Comparison of ENCODE assay signal across 14 cellular contexts in genomic region chr9:129330711-129331279, GRCh38.
DNase-seq lines count a peak whose midpoint lies in the region; ATAC-seq and TF ChIP-seq lines count a peak whose summit lies in the region.
"Had no signal": no experiment of that assay in that cellular context is flagged by ENCODE, and none has a peak within 500 bp of the region (broad histone marks: within the 10 kb centered on the region; RNA-seq: fewer than 3 reads in every experiment).

No MANE protein-coding gene starts in this region.

- H3K9me3 ChIP-seq in HEK293 (ENCODE audit: control insufficient read depth, insufficient read depth, low read depth, low read length) (no peaks in the 10 kb centered on the region), ascending aorta (peaks cover 0 to 8% of the 10 kb centered on the region in 2 donors), MG63 (0 out of 2 replicates have a peak, but pooled peaks cover 3% of the 10 kb centered on the region)

- no peak overlapping the region for H3K27ac ChIP-seq in HEK293 (ENCODE audit: extremely low read depth, low read depth, low read length)
- H3K27ac ChIP-seq in ascending aorta: peak overlapping the region; percentile 84 to 96
- H3K27ac ChIP-seq: cardiac muscle cell had no signal

- intact Hi-C loops in ascending aorta (cut with DNase I): loop anchor here (5.0 kb wide), 2 partner anchors 153 to 282 kb away; partner anchors contain the start of gene IER5L
- intact Hi-C loops in sciatic nerve (cut with DNase I): loop anchor here (10.0 kb wide), 1 partner anchor 156 kb away; the partner anchor contains the start of gene IER5L

- TF ChIP-seq CTCF in HEK293 (tag by site-specific recombination; IDR thresholded peaks at IDR 0.05) (no peak), ascending aorta (IDR thresholded peaks at IDR 0.05) (no peak)

- H3K4me3 ChIP-seq in HEK293 (ENCODE audit: low read depth, low read length) (no peak overlapping the region), ascending aorta (no peak overlapping the region), MG63 (no peak overlapping the region)
- H3K4me3 ChIP-seq: cardiac muscle cell, mucosa of descending colon had no signal

- in situ Hi-C loops in Caki2 (cut with HindIII; ENCODE audit: low pct_unique_long_range_greater_than_20kb, low sequenced_read_pairs): no loop called here

- POLR2A ChIA-PET in HEK293 (lab: Yijun Ruan, JAX): no interaction called here

- no peak for ATAC-seq in sciatic nerve
- ATAC-seq: esophagus mucosa, mucosa of descending colon had no signal

- CTCF ChIA-PET in HEK293 (lab: Yijun Ruan, JAX): interaction anchor here (0.7 to 1.0 kb wide), 3 partner anchors 159 to 396 kb away, joined by 3 read pairs; no protein-coding TSS in a partner anchor

- H3K4me1 ChIP-seq in HEK293 (ENCODE audit: control insufficient read depth, insufficient read depth, low read length) (no peaks in the 10 kb centered on the region; the same call in 1 of the 2 replicates), ascending aorta (peaks cover 18 to 26% of the 10 kb centered on the region in 2 donors)

- H3K36me3 ChIP-seq in HEK293 (ENCODE audit: control insufficient read depth in 2 of 2, insufficient read depth in 1 of 2, low read length in 2 of 2) (no peaks in the 10 kb centered on the region), ascending aorta (no peaks in the 10 kb centered on the region), MG63 (no peaks in the 10 kb centered on the region)
- H3K36me3 ChIP-seq: cardiac muscle cell had no signal

- DNase-seq in Caki2 (ENCODE audit: low read depth) (peak; percentile 25), ascending aorta (ENCODE audit: low spot score in 2 of 2) (no peak), myocyte (ENCODE audit: low read depth) (peak; percentile 57), sciatic nerve (ENCODE audit: low spot score) (no peak), MG63 (no peak), glomerular visceral epithelial cell (ENCODE audit: extremely low spot score) (no peak)
- DNase-seq: activated CD4-positive, alpha-beta T cell treated with anti-CD3 and anti-CD28 coated beads, Interleukin-2, amount 10 ng/mL, durations not matched to agents 7 days and 5 days; activated effector memory CD4-positive, alpha-beta T cell treated with anti-CD3 and anti-CD28 coated beads, Interleukin-2, amount 50 U/mL, for 16 hours; mucosa of descending colon; NCI-H1092; NCI-H524 treated with DMSO at 0.1 percent for 48 hours had no signal

- no peaks in the 10 kb centered on the region for H3K27me3 ChIP-seq in ascending aorta
- H3K27me3 ChIP-seq in MG63: no peaks in the 10 kb centered on the region
- H3K27me3 ChIP-seq: cardiac muscle cell had no signal

TF ChIP-seq in HEK293, 187 proteins besides CTCF, POLR2A, EP300 and RAD21:
- TF ChIP-seq, protein P1, sequence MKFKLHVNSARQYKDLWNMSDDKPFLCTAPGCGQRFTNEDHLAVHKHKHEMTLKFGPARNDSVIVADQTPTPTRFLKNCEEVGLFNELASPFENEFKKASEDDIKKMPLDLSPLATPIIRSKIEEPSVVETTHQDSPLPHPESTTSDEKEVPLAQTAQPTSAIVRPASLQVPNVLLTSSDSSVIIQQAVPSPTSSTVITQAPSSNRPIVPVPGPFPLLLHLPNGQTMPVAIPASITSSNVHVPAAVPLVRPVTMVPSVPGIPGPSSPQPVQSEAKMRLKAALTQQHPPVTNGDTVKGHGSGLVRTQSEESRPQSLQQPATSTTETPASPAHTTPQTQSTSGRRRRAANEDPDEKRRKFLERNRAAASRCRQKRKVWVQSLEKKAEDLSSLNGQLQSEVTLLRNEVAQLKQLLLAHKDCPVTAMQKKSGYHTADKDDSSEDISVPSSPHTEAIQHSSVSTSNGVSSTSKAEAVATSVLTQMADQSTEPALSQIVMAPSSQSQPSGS (tag by site-specific recombination; IDR thresholded peaks at IDR 0.05; ENCODE audit: low read depth): peak; percentile 55; the same call in 1 of the 2 replicates
- peak; percentile 65; the same call in 1 of the 2 replicates for TF ChIP-seq ZNF558 (tag by site-specific recombination; IDR thresholded peaks at IDR 0.05)
- no peak for TF ChIP-seq EGR2 (tag by site-specific recombination; IDR thresholded peaks at IDR 0.05; ENCODE audit: low read depth)
- no peak for TF ChIP-seq ZBTB8A (tag by site-specific recombination; IDR thresholded peaks at IDR 0.05)
- no peak for TF ChIP-seq ZNF473 (tag by site-specific recombination; IDR thresholded peaks at IDR 0.05)
- no peak for TF ChIP-seq ZFP41 (tag by site-specific recombination; IDR thresholded peaks at IDR 0.05; ENCODE audit: borderline replicate concordance)
- no peak for TF ChIP-seq ZNF792 (tag by site-specific recombination; IDR thresholded peaks at IDR 0.05)
- TF ChIP-seq ZNF76 (tag by site-specific recombination; IDR thresholded peaks at IDR 0.05; ENCODE audit: borderline replicate concordance, low read depth): no peak
- TF ChIP-seq ZNF629 (tag by site-specific recombination; IDR thresholded peaks at IDR 0.05): 0 out of 2 replicates have a peak, but pooled peaks have one; percentile 23
- peak; percentile 43; the same call in 1 of the 2 replicates for TF ChIP-seq ZNF24 (tag by site-specific recombination; IDR thresholded peaks at IDR 0.05)
- peak; percentile 81 for TF ChIP-seq SETDB1 (IDR thresholded peaks at IDR 0.05; ENCODE audit: insufficient read length, low read length)
- TF ChIP-seq ZNF2 (tag by site-specific recombination; IDR thresholded peaks at IDR 0.05): no peak
- no peak for TF ChIP-seq ZNF600 (tag by site-specific recombination; IDR thresholded peaks at IDR 0.05)
- peak; percentile 67 for TF ChIP-seq ZNF518A (tag by site-specific recombination; conservative IDR thresholded peaks at IDR 0.05; ENCODE audit: low read depth)
- 0 out of 2 replicates have a peak, but pooled peaks have one; percentile 32 for TF ChIP-seq ZNF785 (tag by site-specific recombination; IDR thresholded peaks at IDR 0.05)
- TF ChIP-seq ZNF324 (tag by site-specific recombination; IDR thresholded peaks at IDR 0.05): 0 out of 2 replicates have a peak, but pooled peaks have one; percentile 34
- no peak for TF ChIP-seq KLF8 (tag by site-specific recombination; IDR thresholded peaks at IDR 0.05)
- TF ChIP-seq ZNF280D (tag by site-specific recombination; IDR thresholded peaks at IDR 0.05): peak; percentile 94
- TF ChIP-seq ZNF175 (tag by site-specific recombination; IDR thresholded peaks at IDR 0.05): no peak

Comparison
In these comparisons a context has a peak if more than half of its experiments do, and no peak if none do; other contexts are left out.
1. DNase-seq: peak in Caki2 (single experiment) and myocyte (single experiment); none in ascending aorta (0 of 2), sciatic nerve (single experiment), MG63 (single experiment) and glomerular visceral epithelial cell (single experiment).